1 cellular context compared by ENCODE assay signal in the genomic region with DNA sequence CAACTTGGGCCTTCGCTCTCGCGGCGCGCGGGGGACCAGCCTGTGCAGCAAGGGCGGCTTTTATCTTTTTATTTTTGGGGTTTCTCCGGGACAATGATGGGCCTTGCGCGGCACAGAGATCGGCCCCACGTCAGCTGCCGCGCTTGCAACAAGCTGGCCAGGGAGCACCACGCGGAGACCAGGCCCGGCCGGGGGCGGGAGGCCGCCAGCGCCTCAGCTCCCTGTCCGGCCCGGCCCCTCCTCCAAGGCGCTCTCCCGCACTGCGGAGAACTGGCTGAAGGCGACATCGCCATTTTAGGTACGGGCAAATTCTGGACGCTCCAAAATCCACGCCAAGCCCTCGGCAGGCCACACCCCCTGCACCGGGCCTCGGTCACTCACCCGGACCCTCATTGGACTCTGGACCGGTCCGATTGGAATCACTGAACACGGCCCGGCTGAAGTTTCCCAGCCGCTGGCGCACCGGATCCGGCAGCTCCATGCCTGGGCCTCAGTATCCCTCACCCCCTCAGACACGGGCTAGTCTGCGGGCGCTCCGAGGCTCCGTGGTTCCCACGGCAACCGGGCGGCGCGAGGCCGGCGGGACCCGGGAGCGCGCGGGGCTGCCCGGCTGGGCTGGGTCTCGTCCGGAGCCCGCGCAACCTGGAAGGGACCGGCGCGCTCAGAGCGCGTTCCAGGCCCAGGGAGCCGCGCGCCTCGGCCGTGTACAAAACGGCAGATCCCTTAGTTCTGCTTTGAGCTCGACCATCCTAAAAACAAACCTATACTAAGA.
TF ChIP-seq lines count a peak whose summit lies in the region.

A gene with protein sequence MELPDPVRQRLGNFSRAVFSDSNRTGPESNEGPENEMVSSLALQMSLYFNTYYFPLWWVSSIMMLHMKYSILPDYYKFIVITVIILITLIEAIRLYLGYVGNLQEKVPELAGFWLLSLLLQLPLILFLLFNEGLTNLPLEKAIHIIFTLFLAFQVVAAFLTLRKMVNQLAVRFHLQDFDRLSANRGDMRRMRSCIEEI (minus strand): TSS at position 547 of the 772 bp plus-strand sequence. CDS start 66 bp downstream, at position 481.

TF ChIP-seq in HEK293, 187 proteins besides CTCF, POLR2A, EP300 and RAD21 (continued from another document):
- TF ChIP-seq, protein P1, sequence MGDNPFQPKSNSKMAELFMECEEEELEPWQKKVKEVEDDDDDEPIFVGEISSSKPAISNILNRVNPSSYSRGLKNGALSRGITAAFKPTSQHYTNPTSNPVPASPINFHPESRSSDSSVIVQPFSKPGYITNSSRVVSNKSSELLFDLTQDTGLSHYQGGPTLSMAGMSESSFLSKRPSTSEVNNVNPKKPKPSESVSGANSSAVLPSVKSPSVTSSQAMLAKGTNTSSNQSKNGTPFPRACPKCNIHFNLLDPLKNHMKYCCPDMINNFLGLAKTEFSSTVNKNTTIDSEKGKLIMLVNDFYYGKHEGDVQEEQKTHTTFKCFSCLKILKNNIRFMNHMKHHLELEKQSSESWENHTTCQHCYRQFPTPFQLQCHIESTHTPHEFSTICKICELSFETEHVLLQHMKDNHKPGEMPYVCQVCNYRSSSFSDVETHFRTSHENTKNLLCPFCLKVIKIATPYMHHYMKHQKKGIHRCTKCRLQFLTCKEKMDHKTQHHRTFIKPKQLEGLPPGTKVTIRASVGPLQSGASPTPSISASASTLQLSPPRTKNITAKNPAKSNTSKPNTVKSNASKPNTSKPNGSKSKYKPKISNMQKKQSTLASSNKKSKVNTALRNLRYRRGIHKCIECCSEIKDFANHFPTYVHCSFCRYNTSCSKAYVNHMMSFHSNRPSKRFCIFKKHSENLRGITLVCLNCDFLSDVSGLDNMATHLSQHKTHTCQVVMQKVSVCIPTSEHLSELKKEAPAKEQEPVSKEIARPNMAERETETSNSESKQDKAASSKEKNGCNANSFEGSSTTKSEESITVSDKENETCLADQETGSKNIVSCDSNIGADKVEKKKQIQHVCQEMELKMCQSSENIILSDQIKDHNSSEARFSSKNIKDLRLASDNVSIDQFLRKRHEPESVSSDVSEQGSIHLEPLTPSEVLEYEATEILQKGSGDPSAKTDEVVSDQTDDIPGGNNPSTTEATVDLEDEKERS (tag by site-specific recombination; IDR thresholded peaks at IDR 0.05): no peak
- no peak for TF ChIP-seq MEIS1 (CRISPR knock-in tag; IDR thresholded peaks at IDR 0.05; ENCODE audit: borderline replicate concordance)
- TF ChIP-seq ZNF670 (tag by site-specific recombination; IDR thresholded peaks at IDR 0.05; ENCODE audit: low read depth): no peak
- TF ChIP-seq YY1 (tag by site-specific recombination; IDR thresholded peaks at IDR 0.05): peak; percentile 91
- no peak for TF ChIP-seq ZNF558 (tag by site-specific recombination; IDR thresholded peaks at IDR 0.05)
- TF ChIP-seq ZNF146 (tag by site-specific recombination; IDR thresholded peaks at IDR 0.05): no peak; the same call in 1 of the 2 replicates
- no peak for TF ChIP-seq BCL11B (tag by site-specific recombination; IDR thresholded peaks at IDR 0.05; ENCODE audit: low read depth)
- no peak for TF ChIP-seq ZNF132 (tag by site-specific recombination; IDR thresholded peaks at IDR 0.05; ENCODE audit: borderline replicate concordance)
- TF ChIP-seq ZNF596 (tag by site-specific recombination; IDR thresholded peaks at IDR 0.05): no peak
- TF ChIP-seq ZXDB (tag by site-specific recombination; IDR thresholded peaks at IDR 0.05): peak; percentile 75; the same call in 1 of the 2 replicates
- TF ChIP-seq, protein P2, sequence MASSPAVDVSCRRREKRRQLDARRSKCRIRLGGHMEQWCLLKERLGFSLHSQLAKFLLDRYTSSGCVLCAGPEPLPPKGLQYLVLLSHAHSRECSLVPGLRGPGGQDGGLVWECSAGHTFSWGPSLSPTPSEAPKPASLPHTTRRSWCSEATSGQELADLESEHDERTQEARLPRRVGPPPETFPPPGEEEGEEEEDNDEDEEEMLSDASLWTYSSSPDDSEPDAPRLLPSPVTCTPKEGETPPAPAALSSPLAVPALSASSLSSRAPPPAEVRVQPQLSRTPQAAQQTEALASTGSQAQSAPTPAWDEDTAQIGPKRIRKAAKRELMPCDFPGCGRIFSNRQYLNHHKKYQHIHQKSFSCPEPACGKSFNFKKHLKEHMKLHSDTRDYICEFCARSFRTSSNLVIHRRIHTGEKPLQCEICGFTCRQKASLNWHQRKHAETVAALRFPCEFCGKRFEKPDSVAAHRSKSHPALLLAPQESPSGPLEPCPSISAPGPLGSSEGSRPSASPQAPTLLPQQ (tag by site-specific recombination; IDR thresholded peaks at IDR 0.05): 0 out of 2 replicates have a peak, but pooled peaks have one; percentile 39
- no peak for TF ChIP-seq ZNF549 (tag by site-specific recombination; IDR thresholded peaks at IDR 0.05)
- TF ChIP-seq, protein P3, sequence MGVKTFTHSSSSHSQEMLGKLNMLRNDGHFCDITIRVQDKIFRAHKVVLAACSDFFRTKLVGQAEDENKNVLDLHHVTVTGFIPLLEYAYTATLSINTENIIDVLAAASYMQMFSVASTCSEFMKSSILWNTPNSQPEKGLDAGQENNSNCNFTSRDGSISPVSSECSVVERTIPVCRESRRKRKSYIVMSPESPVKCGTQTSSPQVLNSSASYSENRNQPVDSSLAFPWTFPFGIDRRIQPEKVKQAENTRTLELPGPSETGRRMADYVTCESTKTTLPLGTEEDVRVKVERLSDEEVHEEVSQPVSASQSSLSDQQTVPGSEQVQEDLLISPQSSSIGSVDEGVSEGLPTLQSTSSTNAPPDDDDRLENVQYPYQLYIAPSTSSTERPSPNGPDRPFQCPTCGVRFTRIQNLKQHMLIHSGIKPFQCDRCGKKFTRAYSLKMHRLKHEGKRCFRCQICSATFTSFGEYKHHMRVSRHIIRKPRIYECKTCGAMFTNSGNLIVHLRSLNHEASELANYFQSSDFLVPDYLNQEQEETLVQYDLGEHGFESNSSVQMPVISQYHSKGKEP (tag by site-specific recombination; IDR thresholded peaks at IDR 0.05): no peak
- no peak for TF ChIP-seq ZNF654 (tag by site-specific recombination; IDR thresholded peaks at IDR 0.05; ENCODE audit: low read depth)
- TF ChIP-seq FEZF1 (tag by site-specific recombination; IDR thresholded peaks at IDR 0.05): no peak
- no peak for TF ChIP-seq ZNF114 (tag by site-specific recombination; IDR thresholded peaks at IDR 0.05)
- peak; percentile 96 for TF ChIP-seq ZNF561 (tag by site-specific recombination; IDR thresholded peaks at IDR 0.05; ENCODE audit: borderline replicate concordance)
- TF ChIP-seq ZNF19 (tag by site-specific recombination; IDR thresholded peaks at IDR 0.05; ENCODE audit: low read depth): no peak
- TF ChIP-seq ZNF341 (tag by site-specific recombination; IDR thresholded peaks at IDR 0.05; ENCODE audit: low read depth): 0 out of 2 replicates have a peak, but pooled peaks have one; percentile 29
- TF ChIP-seq, protein P4, sequence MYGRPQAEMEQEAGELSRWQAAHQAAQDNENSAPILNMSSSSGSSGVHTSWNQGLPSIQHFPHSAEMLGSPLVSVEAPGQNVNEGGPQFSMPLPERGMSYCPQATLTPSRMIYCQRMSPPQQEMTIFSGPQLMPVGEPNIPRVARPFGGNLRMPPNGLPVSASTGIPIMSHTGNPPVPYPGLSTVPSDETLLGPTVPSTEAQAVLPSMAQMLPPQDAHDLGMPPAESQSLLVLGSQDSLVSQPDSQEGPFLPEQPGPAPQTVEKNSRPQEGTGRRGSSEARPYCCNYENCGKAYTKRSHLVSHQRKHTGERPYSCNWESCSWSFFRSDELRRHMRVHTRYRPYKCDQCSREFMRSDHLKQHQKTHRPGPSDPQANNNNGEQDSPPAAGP (tag by site-specific recombination; IDR thresholded peaks at IDR 0.05): no peak
- TF ChIP-seq ZNF16 (tag by site-specific recombination; IDR thresholded peaks at IDR 0.05; ENCODE audit: low read depth): no peak
- TF ChIP-seq ZNF112 (tag by site-specific recombination; IDR thresholded peaks at IDR 0.05): no peak
- TF ChIP-seq ZNF155 (tag by site-specific recombination; IDR thresholded peaks at IDR 0.05): no peak
- peak; percentile 90 for TF ChIP-seq ZBTB20 (tag by site-specific recombination; IDR thresholded peaks at IDR 0.05)
- no peak for TF ChIP-seq ZNF571 (tag by site-specific recombination; IDR thresholded peaks at IDR 0.05)
- TF ChIP-seq ZFP3 (tag by site-specific recombination; IDR thresholded peaks at IDR 0.05; ENCODE audit: low read depth): no peak
- TF ChIP-seq ZNF768 (tag by site-specific recombination; IDR thresholded peaks at IDR 0.05): no peak
- TF ChIP-seq KLF8 (tag by site-specific recombination; IDR thresholded peaks at IDR 0.05): no peak; the same call in 1 of the 2 replicates
